Comparison of ENCODE assay signal across 17 cellular contexts in genomic region chrX:107656965-107657364, GRCh38. TPM values are rescaled to one million over a fixed set of nuclear protein-coding genes. Genes with fewer than 3 reads are reported as not detected.
DNase-seq lines count a peak whose midpoint lies in the region; TF ChIP-seq lines count a peak whose summit lies in the region.
"Had no signal": no experiment of that assay in that cellular context is flagged by ENCODE, and none has a peak within 500 bp of the region (broad histone marks: within the 10 kb centered on the region; RNA-seq: fewer than 3 reads in every experiment).

No MANE protein-coding gene starts in this region.

- TF ChIP-seq POLR2A in testis (IDR thresholded peaks at IDR 0.05): no peak

- no peaks in the 10 kb centered on the region for H3K4me1 ChIP-seq in testis
- H3K4me1 ChIP-seq in right atrium auricular region: peaks cover 0 to 14% of the 10 kb centered on the region in 2 donors

- WGBS in testis, 2 donors: 75 to 93% methylated on average over 2 to 3 of the region's 3 CpGs

- H3K27me3 ChIP-seq in testis (no peaks in the 10 kb centered on the region), right atrium auricular region (peaks cover 0 to 4% of the 10 kb centered on the region in 2 donors)

- intact Hi-C loops in testis (cut with DNase I; ENCODE audit: low total_unique reads): no loop called here

- H3K9me3 ChIP-seq in testis: no peaks in the 10 kb centered on the region
- no peaks in the 10 kb centered on the region for H3K9me3 ChIP-seq in right atrium auricular region
- H3K9me3 ChIP-seq: BLaER1 had no signal

- H3K27ac ChIP-seq in testis: no peak overlapping the region
- H3K27ac ChIP-seq in right atrium auricular region: no peak overlapping the region
- H3K27ac ChIP-seq: BLaER1, HL-60 had no signal

- no peak for TF ChIP-seq CTCF in testis (IDR thresholded peaks at IDR 0.05)
- no peak for TF ChIP-seq CTCF in right atrium auricular region (IDR thresholded peaks at IDR 0.05)

- H3K4me3 ChIP-seq in testis (no peak overlapping the region), right atrium auricular region (no peak overlapping the region)
- H3K4me3 ChIP-seq: BLaER1, GM12878 had no signal

- peak; percentile 44 for DNase-seq in activated CD8-positive, alpha-beta memory T cell treated with anti-CD3 and anti-CD28 coated beads for 24 hours
- DNase-seq in activated CD8-positive, alpha-beta memory T cell treated with anti-CD3 and anti-CD28 coated beads, Interleukin-2, amount 50 U/mL, for 4 hours: no peak
- peak; percentile 4 for DNase-seq in NCI-H69 (lab: John Stamatoyannopoulos, UW)
- DNase-seq in ecto neural progenitor cell (ENCODE audit: low spot score): peak; percentile 28
- no peak for DNase-seq in testis
- DNase-seq in NCI-H2081 treated with DMSO at 0.1 percent for 48 hours (lab: John Stamatoyannopoulos, UW): no peak
- no peak for DNase-seq in right atrium auricular region (ENCODE audit: low spot score)
- DNase-seq: 8988T; CD4-positive, alpha-beta memory T cell; DMS 273 treated with DMSO at 0.1 percent for 48 hours; DMS53; DND-41; EL; H9 had no signal

- H3K36me3 ChIP-seq in testis (ENCODE audit: low read depth, missing control alignments) (no peaks in the 10 kb centered on the region), right atrium auricular region (no peaks in the 10 kb centered on the region)
- H3K36me3 ChIP-seq: BLaER1 had no signal

RNA-seq across cellular contexts. Expression of gene PRPS1, which starts 28.7 kb away (rescaled TPM):
- total RNA-seq in testis (10 to 100 TPM; 38.7 to 39.3 TPM), right atrium auricular region (10 to 100 TPM; 19.0 to 23.8 TPM)
- polyA plus RNA-seq in testis (ENCODE audit: insufficient read depth, low read depth, low replicate concordance): 32.7 TPM

Comparison
In these comparisons a context has a peak if more than half of its experiments do, and no peak if none do; other contexts are left out.
1. DNase-seq: peak in activated CD8-positive, alpha-beta memory T cell treated with anti-CD3 and anti-CD28 coated beads for 24 hours (single experiment), NCI-H69 (single experiment) and ecto neural progenitor cell (single experiment); none in activated CD8-positive, alpha-beta memory T cell treated with anti-CD3 and anti-CD28 coated beads, Interleukin-2, amount 50 U/mL, for 4 hours (single experiment), testis (single experiment), NCI-H2081 treated with DMSO at 0.1 percent for 48 hours (single experiment) and right atrium auricular region (single experiment).